Comparison of ENCODE assay signal across 10 cellular contexts in the genomic region with DNA sequence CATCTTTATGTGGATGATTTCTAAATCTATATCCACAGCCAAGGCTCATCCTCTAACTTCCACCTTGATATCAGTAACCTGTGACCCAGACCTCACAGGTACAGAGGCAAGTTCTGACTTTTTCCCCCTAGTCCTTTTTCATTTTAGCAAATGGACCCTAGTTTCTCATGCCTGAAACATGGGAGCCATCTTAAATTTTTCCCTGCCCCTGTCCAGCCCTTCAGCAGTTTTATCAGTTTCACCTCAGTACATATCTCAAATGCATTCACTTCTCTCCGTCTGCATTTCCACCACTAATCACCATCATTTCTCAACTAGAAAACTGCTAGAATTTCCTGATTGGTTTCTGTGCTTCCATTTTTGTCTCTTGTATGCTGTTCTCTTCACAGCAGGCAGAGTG.
"Had no signal": no experiment of that assay in that cellular context is flagged by ENCODE, and none has a peak within 500 bp of the region (broad histone marks: within the 10 kb centered on the region; RNA-seq: fewer than 3 reads in every experiment).

No MANE protein-coding gene starts in this region.

- H3K36me3 ChIP-seq: HAP-1 had no signal

- H3K27ac ChIP-seq: GM23248, HL-60, KMS-11 had no signal

- H3K9me3 ChIP-seq: HAP-1 had no signal

- FAIRE-seq: HepG2 had no signal

- H3K4me2 ChIP-seq: KMS-11 had no signal

- H2AFZ ChIP-seq: GM23248 had no signal

- DNase-seq: GM23248, GOT3, H7, HFFc6, Karpas-422, KBM-7 had no signal

- H3K4me3 ChIP-seq: GM23248, HAP-1 had no signal

- ATAC-seq: HepG2 had no signal

- H3K9ac ChIP-seq: GM23248, KMS-11 had no signal
